In the genomic region with DNA sequence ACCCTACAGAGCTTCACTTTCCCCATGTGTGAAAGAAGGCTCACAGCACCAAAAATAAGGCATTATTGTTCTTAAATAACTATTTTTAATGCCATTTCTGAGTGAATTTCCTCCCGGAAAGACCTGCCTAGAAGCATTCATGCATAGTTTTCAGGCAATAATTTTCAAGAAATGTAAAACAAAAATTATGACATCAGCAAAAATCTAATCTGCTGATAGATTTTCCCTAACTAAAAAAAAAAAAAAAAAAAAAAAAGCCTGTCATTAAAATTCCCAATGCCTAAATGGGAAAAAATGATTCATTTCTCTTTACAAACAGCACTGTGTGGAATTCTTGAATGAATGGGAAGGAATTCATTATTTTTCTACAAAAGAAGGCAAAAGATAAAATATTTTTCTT, we compare ENCODE assay signal across 34 cellular contexts. TPM values are rescaled to one million over a fixed set of nuclear protein-coding genes. Genes with fewer than 3 reads are reported as not detected.
"Had no signal": no experiment of that assay in that cellular context is flagged by ENCODE, and none has a peak within 500 bp of the region (broad histone marks: within the 10 kb centered on the region; RNA-seq: fewer than 3 reads in every experiment).

No MANE protein-coding gene starts in this region.

- DNase-seq: activated B cell treated with CpG ODN at 0.5 μM for 24 hours; activated CD4-positive, alpha-beta memory T cell treated with anti-CD3 and anti-CD28 coated beads, Interleukin-2, amount 10 ng/mL, durations not matched to agents 7 days and 5 days; activated CD4-positive, alpha-beta T cell treated with anti-CD3 and anti-CD28 coated beads for 36 hours; activated CD4-positive, alpha-beta T cell treated with anti-CD3 and anti-CD28 coated beads, Interleukin-2, amount 10 ng/mL, durations not matched to agents 7 days and 5 days; activated CD4-positive, alpha-beta T cell treated with anti-CD3 and anti-CD28 coated beads, Interleukin-2, amount 50 U/mL, for 4 hours; activated CD8-positive, alpha-beta memory T cell treated with anti-CD3 and anti-CD28 coated beads, Interleukin-2, amount 50 U/mL, for 48 hours; activated gamma-delta T cell; activated naive CD4-positive, alpha-beta T cell treated with anti-CD3 and anti-CD28 coated beads for 36 hours; activated naive CD8-positive, alpha-beta T cell treated with anti-CD3 and anti-CD28 coated beads for 36 hours; activated naive CD8-positive, alpha-beta T cell treated with anti-CD3 and anti-CD28 coated beads, Interleukin-2, amount 50 U/mL, for 24 hours; activated T-cell treated with anti-CD3 and anti-CD28 coated beads for 4 hours; activated T-cell treated with anti-CD3 and anti-CD28 coated beads, Interleukin-2, amount 50 U/mL, for 24 hours; activated T-cell treated with anti-CD3 and anti-CD28 coated beads, Interleukin-2, amount 50 U/mL, for 72 hours; adrenal gland; amygdala; aorta; body of pancreas; central memory CD4-positive, alpha-beta T cell; cerebellar nuclear complex; colonic mucosa; dorsolateral prefrontal cortex; effector memory CD4-positive, alpha-beta T cell; endodermal cell; erythroblast; foreskin keratinocyte; gastrocnemius medialis; glutamatergic neuron; heart left ventricle; T-helper 1 cell; T-helper 17 cell; T1000; WERI-Rb-1 had no signal

- H3K36me3 ChIP-seq: adrenal gland, colonic mucosa, esophagus muscularis mucosa, gastrocnemius medialis, heart left ventricle, WERI-Rb-1 had no signal

- ATAC-seq: activated CD4-positive, alpha-beta T cell treated with anti-CD3 and anti-CD28 coated beads for 36 hours; activated CD4-positive, CD25-positive, alpha-beta regulatory T cell treated with anti-CD3 and anti-CD28 coated beads, Interleukin-2, amount 50 U/mL, for 24 hours; activated naive CD8-positive, alpha-beta T cell treated with anti-CD3 and anti-CD28 coated beads, Interleukin-2, amount 50 U/mL, for 24 hours; activated T-cell treated with anti-CD3 and anti-CD28 coated beads, Interleukin-2, amount 50 U/mL, for 72 hours; body of pancreas; foreskin keratinocyte; gastrocnemius medialis; heart left ventricle; T-helper 17 cell had no signal

- H3K27ac ChIP-seq: adrenal gland, body of pancreas, colonic mucosa, dorsolateral prefrontal cortex, esophagus muscularis mucosa, foreskin keratinocyte, gastrocnemius medialis, WERI-Rb-1 had no signal

- H3K4me1 ChIP-seq: adrenal gland, body of pancreas, colonic mucosa, esophagus muscularis mucosa, gastrocnemius medialis had no signal

- H3K4me3 ChIP-seq: adrenal gland, body of pancreas, colonic mucosa, dorsolateral prefrontal cortex, esophagus muscularis mucosa, gastrocnemius medialis, heart left ventricle had no signal

- H3K27me3 ChIP-seq: adrenal gland, body of pancreas, colonic mucosa, dorsolateral prefrontal cortex, esophagus muscularis mucosa, foreskin keratinocyte, gastrocnemius medialis, heart left ventricle had no signal

- H3K9me3 ChIP-seq: adrenal gland, body of pancreas, colonic mucosa, esophagus muscularis mucosa, gastrocnemius medialis, heart left ventricle had no signal

RNA-seq across cellular contexts. Expression of gene ABCB11, which starts 35.4 kb away (rescaled TPM):
- total RNA-seq: activated B cell treated with CpG ODN at 0.5 μM for 24 hours; activated CD4-positive, alpha-beta memory T cell treated with anti-CD3 and anti-CD28 coated beads, Interleukin-2, amount 10 ng/mL, durations not matched to agents 7 days and 5 days; activated CD4-positive, alpha-beta T cell treated with anti-CD3 and anti-CD28 coated beads for 36 hours; activated naive CD4-positive, alpha-beta T cell treated with anti-CD3 and anti-CD28 coated beads for 36 hours; activated naive CD8-positive, alpha-beta T cell treated with anti-CD3 and anti-CD28 coated beads for 36 hours; activated T-cell treated with anti-CD3 and anti-CD28 coated beads, Interleukin-2, amount 50 U/mL, for 72 hours; foreskin keratinocyte; T-helper 17 cell had no signal
- polyA plus RNA-seq: foreskin keratinocyte had no signal
